In genomic region chr16:4689091-4689671, GRCh38 we compare ENCODE assay signal across 1 cellular context.
TF ChIP-seq lines count a peak whose summit lies in the region.

No MANE protein-coding gene starts in this region.

TF ChIP-seq in GM12878, 131 proteins besides CTCF, POLR2A, EP300 and RAD21:
- TF ChIP-seq HDAC2 (IDR thresholded peaks at IDR 0.05), result no peak
- no peak for TF ChIP-seq RAD51 (IDR thresholded peaks at IDR 0.05)
- no peak for TF ChIP-seq EZH2 (IDR thresholded peaks at IDR 0.05; ENCODE audit: borderline replicate concordance, control insufficient read depth, low read depth, low read length)
TF ChIP-seq in GM12878: peak in this region for 0.
